6 cellular contexts compared by ENCODE assay signal in genomic region chr17:39739020-39739884, GRCh38. TPM values are rescaled to one million over a fixed set of nuclear protein-coding genes. Genes with fewer than 3 reads are reported as not detected.
DNase-seq lines count a peak whose midpoint lies in the region; ATAC-seq and TF ChIP-seq lines count a peak whose summit lies in the region.

No MANE protein-coding gene starts in this region.

- H3F3A ChIP-seq in MM.1S (ENCODE audit: insufficient read depth, low read length): peaks cover 3% of the 10 kb centered on the region; the same call in 1 of the 2 replicates

- H4K20me1 ChIP-seq in MM.1S (ENCODE audit: insufficient read depth, low read length): no peaks in the 10 kb centered on the region

- H3K9me3 Mint-ChIP-seq in osteocyte (ENCODE audit: unreplicated experiment): no peaks in the 10 kb centered on the region

- no peaks in the 10 kb centered on the region for H3K9me2 ChIP-seq in MM.1S (replicated peaks; ENCODE audit: insufficient read depth, low read length)

- H3K9ac ChIP-seq in MM.1S (ENCODE audit: low read length): peak overlapping the region; percentile 70; the same call in 1 of the 2 replicates

- no peak for ATAC-seq in GM18498 (IDR thresholded peaks at IDR 0.05; ENCODE audit: unreplicated experiment)

- in situ Hi-C loops in T47D (cut with HindIII; ENCODE audit: low pct_unique_long_range_greater_than_20kb, low sequenced_read_pairs): no loop called here

- peaks cover 27% of the 10 kb centered on the region for H3K4me1 Mint-ChIP-seq in osteocyte (ENCODE audit: unreplicated experiment)

- H3K4me3 ChIP-seq in MM.1S (ENCODE audit: low read length) (peak overlapping the region; percentile 56), MG63 (no peak overlapping the region)

- H3K4me2 ChIP-seq in MM.1S (ENCODE audit: low read depth, low read length): peak overlapping the region; percentile 78

- peak overlapping the region; percentile 56 for H3K4me3 Mint-ChIP-seq in osteocyte (ENCODE audit: unreplicated experiment)

- no peak overlapping the region for H3K27ac Mint-ChIP-seq in osteocyte (ENCODE audit: unreplicated experiment)

- TF ChIP-seq CTCF in MM.1S (IDR thresholded peaks at IDR 0.05; ENCODE audit: low read length) (no peak), osteocyte (IDR thresholded peaks at IDR 0.05) (no peak)

- peak overlapping the region; percentile 54; the same call in 1 of the 2 replicates for H3K27ac ChIP-seq in MM.1S (ENCODE audit: low read length)

- no peaks in the 10 kb centered on the region for H3K36me3 ChIP-seq in MM.1S (replicated peaks; ENCODE audit: insufficient read depth, low read length)
- H3K36me3 ChIP-seq in MG63: no peaks in the 10 kb centered on the region

- peak overlapping the region; percentile 83 for H2AFZ ChIP-seq in MM.1S (ENCODE audit: low read length)

- no peak for DNase-seq in MM.1S
- peak; percentile 90 to 93 for DNase-seq in T47D (ENCODE audit: low read depth in 1 of 2, low spot score in 1 of 2)
- DNase-seq in osteocyte (ENCODE audit: extremely low spot score, unreplicated experiment): no peak
- no peak for DNase-seq in MG63
- DNase-seq in MV-4-11 (lab: John Stamatoyannopoulos, UW): no peak

- H3K36me3 Mint-ChIP-seq in osteocyte (ENCODE audit: unreplicated experiment): no peaks in the 10 kb centered on the region

- H3K9me3 ChIP-seq in MM.1S (replicated peaks; ENCODE audit: insufficient read depth, low read length): no peaks in the 10 kb centered on the region
- H3K9me3 ChIP-seq in MG63: no peaks in the 10 kb centered on the region

- peaks cover 5% of the 10 kb centered on the region for H3K27me3 Mint-ChIP-seq in osteocyte (ENCODE audit: unreplicated experiment)

- H3K27me3 ChIP-seq in MM.1S (replicated peaks; ENCODE audit: insufficient read depth, low read length) (no peaks in the 10 kb centered on the region), MG63 (no peaks in the 10 kb centered on the region)

- peaks cover 12% of the 10 kb centered on the region; the same call in 1 of the 2 replicates for H3K79me2 ChIP-seq in MM.1S (ENCODE audit: low read length)

- peaks cover 6% of the 10 kb centered on the region for H3K4me1 ChIP-seq in MM.1S (ENCODE audit: low read length)

RNA-seq across cellular contexts. Expression of gene GRB7, which starts 1.5 kb away (rescaled TPM):
- total RNA-seq in osteocyte: 0.94 and 1.2 TPM in 2 replicates
- not detected in 2 replicates for total RNA-seq in MG63 (2014; rRNA removed; shearing (Covaris generic); ENCODE audit: low replicate concordance)

RNA-seq across cellular contexts. Expression of gene MIEN1, which starts 8.9 kb away (rescaled TPM):
- 48.4 and 52.7 TPM in 2 replicates for total RNA-seq in osteocyte
- total RNA-seq in MG63 (2014; rRNA removed; shearing (Covaris generic); ENCODE audit: low replicate concordance): 53.8 and 75.4 TPM in 2 replicates

RNA-seq across cellular contexts. Expression of gene ERBB2, which starts 39.4 kb away (rescaled TPM):
- 66.2 and 69.9 TPM in 2 replicates for total RNA-seq in osteocyte
- total RNA-seq in MG63 (2014; rRNA removed; shearing (Covaris generic); ENCODE audit: low replicate concordance): 19.8 and 30.8 TPM in 2 replicates

RNA-seq across cellular contexts. Expression of gene PGAP3, which starts 51.4 kb away (rescaled TPM):
- 33.8 and 35.3 TPM in 2 replicates for total RNA-seq in osteocyte
- total RNA-seq in MG63 (2014; rRNA removed; shearing (Covaris generic); ENCODE audit: low replicate concordance): 9.5 and 29.2 TPM in 2 replicates

Comparison
In these comparisons a context has a peak if more than half of its experiments do, and no peak if none do; other contexts are left out.
1. DNase-seq: peak in T47D (2 of 2); none in MM.1S (single experiment), osteocyte (single experiment), MG63 (single experiment) and MV-4-11 (single experiment).